30 cellular contexts compared by ENCODE assay signal in genomic region chr4:41196633-41197332, GRCh38. TPM values are rescaled to one million over a fixed set of nuclear protein-coding genes. Genes with fewer than 3 reads are reported as not detected.
DNase-seq lines count a peak whose midpoint lies in the region; ATAC-seq and TF ChIP-seq lines count a peak whose summit lies in the region.
"Had no signal": no experiment of that assay in that cellular context is flagged by ENCODE, and none has a peak within 500 bp of the region (broad histone marks: within the 10 kb centered on the region; RNA-seq: fewer than 3 reads in every experiment).

No MANE protein-coding gene starts in this region.

- no peak overlapping the region for H4K8ac ChIP-seq in H9 (replicated peaks; ENCODE audit: insufficient read length, low read depth, low read length)

- H3K79me1 ChIP-seq in H9 (ENCODE audit: insufficient read depth, low read depth, low read length, poor library complexity, severe bottlenecking) = no peaks in the 10 kb centered on the region

- H3K4ac ChIP-seq in H9 (ENCODE audit: low read depth, low read length) = no peak overlapping the region

- no peak overlapping the region for H2AFZ ChIP-seq in H9 (ENCODE audit: low read length)
- H2AFZ ChIP-seq: neural progenitor cell had no signal

- H3K36me3 Mint-ChIP-seq in H9 (ENCODE audit: insufficient read depth in 1 of 3, low read depth in 3 of 3) (peaks cover 0 to 4% (median 0%) of the 10 kb centered on the region in 3 experiments; a peak in 1 of 7 replicates), chondrocyte (ENCODE audit: low read depth) (no peaks in the 10 kb centered on the region)
- H3K36me3 Mint-ChIP-seq: CD14-positive monocyte; neural progenitor cell; stimulated activated naive B cell treated with anti-CD40 and anti-IgM and Interleukin-4, amounts not matched to agents 10 μg/mL and 1 μg/mL and 100 μg/mL, for 72 hours had no signal

- no peak overlapping the region for H3K27ac ChIP-seq in H9 (ENCODE audit: insufficient read length, low read depth, low read length)
- no peak overlapping the region for H3K27ac ChIP-seq in testis
- H3K27ac ChIP-seq: heart left ventricle, neural progenitor cell had no signal

- H3K4me1 Mint-ChIP-seq in H9 (peaks cover 4 to 9% of the 10 kb centered on the region in 2 experiments; a peak in 3 of 4 replicates), chondrocyte (ENCODE audit: low read depth) (peaks cover 81% of the 10 kb centered on the region)
- H3K4me1 Mint-ChIP-seq: activated CD4-positive, alpha-beta T cell treated with anti-CD3 and anti-CD28 coated beads for 36 hours; activated naive CD8-positive, alpha-beta T cell treated with anti-CD3 and anti-CD28 coated beads, Interleukin-2, amount 50 U/mL, for 24 hours; CD14-positive monocyte; neural progenitor cell; stimulated activated naive B cell treated with anti-CD40 and anti-IgM and Interleukin-4, amounts not matched to agents 10 μg/mL and 1 μg/mL and 100 μg/mL, for 72 hours had no signal

- ATAC-seq in SK-N-SH treated with all-trans-retinoic acid at 6 μM for 48 hours = no peak
- ATAC-seq: activated CD4-positive, alpha-beta T cell treated with anti-CD3 and anti-CD28 coated beads for 36 hours; activated CD8-positive, alpha-beta T cell treated with anti-CD3 and anti-CD28 coated beads, Interleukin-2, amount 10 ng/mL, durations not matched to agents 7 days and 5 days; activated naive CD8-positive, alpha-beta T cell treated with anti-CD3 and anti-CD28 coated beads, Interleukin-2, amount 50 U/mL, for 24 hours; heart left ventricle; right cardiac atrium; stimulated activated naive B cell treated with anti-CD40 and anti-IgM and Interleukin-4, amounts not matched to agents 10 μg/mL and 1 μg/mL and 100 μg/mL, for 72 hours had no signal

- no peak overlapping the region for H3K56ac ChIP-seq in H9 (ENCODE audit: insufficient read length, low read depth, low read length)

- H3K79me2 ChIP-seq in H9 (ENCODE audit: insufficient read depth, low read length) = peaks cover 4% of the 10 kb centered on the region; the same call in 1 of the 2 replicates

- H2BK20ac ChIP-seq in H9 (ENCODE audit: low read depth, low read length, poor library complexity, severe bottlenecking) = no peak overlapping the region

- DNase-seq in AG10803 (ENCODE audit: low read depth) (peak; percentile 84), H9 (no peak), chondrocyte (ENCODE audit: low spot score) (no peak), myocyte (ENCODE audit: low read depth) (peak; percentile 50), testis (no peak), OCI-M1 (lab: John Stamatoyannopoulos, UW) (no peak), NOMO-1 (lab: John Stamatoyannopoulos, UW; ENCODE audit: unreplicated experiment in 2 of 2) (no peak)
- DNase-seq: activated CD4-positive, alpha-beta T cell treated with anti-CD3 and anti-CD28 coated beads for 36 hours; activated CD8-positive, alpha-beta T cell treated with anti-CD3 and anti-CD28 coated beads, Interleukin-2, amount 10 ng/mL, durations not matched to agents 7 days and 5 days; activated gamma-delta T cell; activated naive CD8-positive, alpha-beta T cell treated with anti-CD3 and anti-CD28 coated beads, Interleukin-2, amount 50 U/mL, for 24 hours; activated T-cell treated with anti-CD3 and anti-CD28 coated beads, Interleukin-2, amount 50 U/mL, for 1 hour; cerebellar nuclear complex; DND-41; GOT3; heart left ventricle; MM.1S; NCI-H1417 treated with DMSO at 0.1 percent for 48 hours; NCI-H748 treated with DMSO at 0.1 percent for 48 hours; posterior cingulate gyrus; right cardiac atrium; SK-N-SH; stimulated activated CD4-positive, alpha-beta T cell treated with anti-CD3 and anti-CD28 coated beads, Interleukin-4, amount 100 ng/mL, for 4 hours; stimulated activated naive B cell treated with anti-CD40 and anti-IgM and Interleukin-4, amounts not matched to agents 10 μg/mL and 1 μg/mL and 100 μg/mL, for 72 hours; T-helper 2 cell had no signal

- no peak overlapping the region for H3K4me3 ChIP-seq in AG10803 (ENCODE audit: low read length)
- H3K4me3 ChIP-seq in testis = no peak overlapping the region
- H3K4me3 ChIP-seq: heart left ventricle, lung, neural progenitor cell had no signal

- no peak overlapping the region for H3T11ph ChIP-seq in H9 (ENCODE audit: low read length)

- no peak overlapping the region for H2BK120ac ChIP-seq in H9 (ENCODE audit: low read depth, low read length, poor library complexity, severe bottlenecking)

- H2BK12ac ChIP-seq in H9 (ENCODE audit: insufficient read length, low read depth, low read length) = no peak overlapping the region

- no peak overlapping the region for H2AK5ac ChIP-seq in H9 (ENCODE audit: insufficient read length, low read length)

- WGBS in H9 (ENCODE audit: extremely low coverage, insufficient read length, low lambda C conversion rate) = no CpG with 5 or more reads among the region's 6 CpGs
- WGBS in testis, 2 donors = 56 to 76% methylated on average over 6 of the region's 6 CpGs

- no peaks in the 10 kb centered on the region for H3K27me3 Mint-ChIP-seq in H9 (ENCODE audit: low read depth)
- H3K27me3 Mint-ChIP-seq in chondrocyte (ENCODE audit: low read depth) = no peaks in the 10 kb centered on the region
- H3K27me3 Mint-ChIP-seq: brain had no signal

- H3K4me1 ChIP-seq in H9 (ENCODE audit: insufficient read depth, low read length) (no peaks in the 10 kb centered on the region), testis (peaks cover 5% of the 10 kb centered on the region)
- H3K4me1 ChIP-seq: neural progenitor cell had no signal

- H3K27me3 ChIP-seq in H9 (ENCODE audit: insufficient read depth, low read length) (no peaks in the 10 kb centered on the region), testis (no peaks in the 10 kb centered on the region)
- H3K27me3 ChIP-seq: heart left ventricle, neural progenitor cell had no signal

- no peak overlapping the region for H3K23ac ChIP-seq in H9 (ENCODE audit: insufficient read length, low read depth, low read length)

- H3K36me3 ChIP-seq in testis (ENCODE audit: low read depth, missing control alignments) = no peaks in the 10 kb centered on the region
- H3K36me3 ChIP-seq: neural progenitor cell had no signal

- no peak overlapping the region for H3K14ac ChIP-seq in H9 (ENCODE audit: insufficient read depth, low read length)

- TF ChIP-seq CTCF in AG10803 (conservative IDR thresholded peaks at IDR 0.05; ENCODE audit: low read length) (no peak), H9 (conservative IDR thresholded peaks at IDR 0.05) (no peak), chondrocyte (IDR thresholded peaks at IDR 0.05) (no peak), testis (IDR thresholded peaks at IDR 0.05) (no peak)

- no peak overlapping the region for H4K91ac ChIP-seq in H9 (ENCODE audit: insufficient read length, low read depth, low read length)

- no peak overlapping the region for H3K9ac ChIP-seq in H9 (ENCODE audit: extremely low read depth, insufficient read length, low read length)
- H3K9ac ChIP-seq: neural progenitor cell, SK-N-SH had no signal

- TF ChIP-seq POLR2A in testis (IDR thresholded peaks at IDR 0.05) = no peak

- no peak overlapping the region for H4K5ac ChIP-seq in H9 (ENCODE audit: insufficient read length, low read depth, low read length)

- no peaks in the 10 kb centered on the region; a peak in 1 of 5 replicates for H3K9me3 Mint-ChIP-seq in H9
- H3K9me3 Mint-ChIP-seq in chondrocyte (ENCODE audit: low read depth) = peaks cover 6% of the 10 kb centered on the region
- H3K9me3 Mint-ChIP-seq: activated naive CD8-positive, alpha-beta T cell treated with anti-CD3 and anti-CD28 coated beads, Interleukin-2, amount 50 U/mL, for 24 hours; neural progenitor cell had no signal

- H3K4me2 ChIP-seq in H9 (ENCODE audit: insufficient read depth, insufficient read length, low read length) = no peak overlapping the region
- H3K4me2 ChIP-seq: neural progenitor cell, SK-N-SH had no signal

- H3K9me3 ChIP-seq in H9 (ENCODE audit: control insufficient read depth, low read depth, low read length) (no peaks in the 10 kb centered on the region), testis (no peaks in the 10 kb centered on the region)
- H3K9me3 ChIP-seq: heart left ventricle, SK-N-SH had no signal

- intact Hi-C loops in testis (cut with DNase I; ENCODE audit: low total_unique reads) = no loop called here

- H2BK5ac ChIP-seq in H9 (ENCODE audit: insufficient read length, low read length) = no peak overlapping the region

- no peaks in the 10 kb centered on the region for H3K23me2 ChIP-seq in H9 (ENCODE audit: insufficient read length, low read depth, low read length, poor library complexity, severe bottlenecking)

- H2BK15ac ChIP-seq in H9 (ENCODE audit: low read depth, low read length) = no peak overlapping the region

- H3K18ac ChIP-seq in H9 (ENCODE audit: insufficient read length, low read depth, low read length) = no peak overlapping the region

- H3K4me3 Mint-ChIP-seq in H9 (no peak overlapping the region), chondrocyte (ENCODE audit: unreplicated experiment) (no peak overlapping the region)
- H3K4me3 Mint-ChIP-seq: activated CD4-positive, alpha-beta T cell treated with anti-CD3 and anti-CD28 coated beads for 36 hours; activated CD8-positive, alpha-beta T cell treated with anti-CD3 and anti-CD28 coated beads, Interleukin-2, amount 10 ng/mL, durations not matched to agents 7 days and 5 days; activated naive CD8-positive, alpha-beta T cell treated with anti-CD3 and anti-CD28 coated beads, Interleukin-2, amount 50 U/mL, for 24 hours; brain; CD14-positive monocyte; neural progenitor cell; stimulated activated naive B cell treated with anti-CD40 and anti-IgM and Interleukin-4, amounts not matched to agents 10 μg/mL and 1 μg/mL and 100 μg/mL, for 72 hours had no signal

- peak overlapping the region in 2 of 3 experiments; percentile 34 to 63; a peak in 2 of 7 replicates for H3K27ac Mint-ChIP-seq in H9
- H3K27ac Mint-ChIP-seq in chondrocyte (ENCODE audit: unreplicated experiment) = peak overlapping the region; percentile 65
- H3K27ac Mint-ChIP-seq: activated CD4-positive, alpha-beta T cell treated with anti-CD3 and anti-CD28 coated beads for 36 hours; activated CD8-positive, alpha-beta T cell treated with anti-CD3 and anti-CD28 coated beads, Interleukin-2, amount 10 ng/mL, durations not matched to agents 7 days and 5 days; activated naive CD8-positive, alpha-beta T cell treated with anti-CD3 and anti-CD28 coated beads, Interleukin-2, amount 50 U/mL, for 24 hours; brain; CD14-positive monocyte; neural progenitor cell; stimulated activated naive B cell treated with anti-CD40 and anti-IgM and Interleukin-4, amounts not matched to agents 10 μg/mL and 1 μg/mL and 100 μg/mL, for 72 hours had no signal

- H4K20me1 ChIP-seq in H9 (ENCODE audit: control insufficient read depth, insufficient read depth, insufficient read length) = no peaks in the 10 kb centered on the region

TF ChIP-seq in SK-N-SH treated with all-trans-retinoic acid at 6 μM for 48 hours, 23 proteins besides CTCF, POLR2A, EP300 and RAD21 (continues in another document):
- TF ChIP-seq ZNF70 (CRISPR knock-in tag; IDR thresholded peaks at IDR 0.05) = no peak

RNA-seq across cellular contexts. Expression of gene APBB2, which starts 17.6 kb away (rescaled TPM):
- total RNA-seq in H9 (2021) = 36.3 and 39.6 TPM in 2 replicates
- 111 to 192 TPM (median 119 TPM) in 3 replicates for total RNA-seq in chondrocyte
- total RNA-seq in myocyte = 50.8 and 51.5 TPM in 2 replicates
- polyA plus RNA-seq in myocyte (2012) = 83.0 TPM
- 10 to 100 TPM; 59.8 to 77.9 TPM for total RNA-seq in testis
- polyA plus RNA-seq in testis (ENCODE audit: insufficient read depth, low read depth, low replicate concordance) = 19.7 TPM

RNA-seq across cellular contexts. Expression of gene UCHL1, which starts 59.9 kb away (rescaled TPM):
- 513 and 522 TPM in 2 replicates for total RNA-seq in H9 (2021)
- 771 to 856 TPM (median 807 TPM) in 3 replicates for total RNA-seq in chondrocyte
- total RNA-seq in myocyte = 167 and 190 TPM in 2 replicates
- 310 TPM for polyA plus RNA-seq in myocyte (2012)
- total RNA-seq in testis = 10 to 100 TPM; 84.2 to 87.5 TPM
- 57.4 TPM for polyA plus RNA-seq in testis (ENCODE audit: insufficient read depth, low read depth, low replicate concordance)
- polyA plus RNA-seq: CD14-positive monocyte had no signal

Comparison
In these comparisons a context has a peak if more than half of its experiments do, and no peak if none do; other contexts are left out.
1. DNase-seq: peak in AG10803 (single experiment) and myocyte (single experiment); none in H9 (single experiment), chondrocyte (single experiment), testis (single experiment), OCI-M1 (single experiment) and NOMO-1 (0 of 2).